Comparison of ENCODE assay signal across 8 cellular contexts in genomic region chr17:21375757-21376584, GRCh38. TPM values are rescaled to one million over a fixed set of nuclear protein-coding genes. Genes with fewer than 3 reads are reported as not detected.
DNase-seq lines count a peak whose midpoint lies in the region; ATAC-seq and TF ChIP-seq lines count a peak whose summit lies in the region.

Gene KCNJ12 (plus strand): TSS chr17:21376357. CDS start chr17:21415343, 38,986 bp downstream.

- no peak within 1 kb of the TSS for H4K91ac ChIP-seq in trophoblast cell (ENCODE audit: low read depth, low read length)

- H3K27me3 ChIP-seq in heart left ventricle (peaks cover 0 to 31% (median 0%) of the 10 kb centered on the region in 9 donors), trophoblast cell (ENCODE audit: insufficient read depth, low read length) (peaks cover 40% of the 10 kb centered on the region)

- no peak within 1 kb of the TSS for H3K23ac ChIP-seq in trophoblast cell (ENCODE audit: low read length)

- H4K8ac ChIP-seq in trophoblast cell (ENCODE audit: low read depth, low read length) = no peak within 1 kb of the TSS

- peak within 1 kb of the TSS; percentile 51 to 85 (median 59) for H3K4me3 ChIP-seq in heart left ventricle
- peak within 1 kb of the TSS; percentile 63 for H3K4me3 ChIP-seq in trophoblast cell (ENCODE audit: low read depth, low read length)

- H3K14ac ChIP-seq in trophoblast cell (ENCODE audit: low read length) = no peak within 1 kb of the TSS

- H3K27ac ChIP-seq in heart left ventricle (peak within 1 kb of the TSS in 10 of 12 donors; percentile 56 to 85 (median 68)), trophoblast cell (ENCODE audit: low read depth, low read length) (no peak within 1 kb of the TSS)

- H2AK5ac ChIP-seq in trophoblast cell (ENCODE audit: low read length) = no peak within 1 kb of the TSS

- H2AFZ ChIP-seq in trophoblast cell (ENCODE audit: insufficient read depth, low read length, poor library complexity) = peak within 1 kb of the TSS; percentile 13

- TF ChIP-seq POLR2A in heart left ventricle (IDR thresholded peaks at IDR 0.05) = peak in 1 of 2 donors; percentile 38

- H2BK12ac ChIP-seq in trophoblast cell (ENCODE audit: low read length) = no peak within 1 kb of the TSS

- H3K79me1 ChIP-seq in trophoblast cell (ENCODE audit: low read length) = no peaks in the 10 kb centered on the region

- peak within 1 kb of the TSS; percentile 71 for H3K4me2 ChIP-seq in trophoblast cell (ENCODE audit: low read length)

- no peak within 1 kb of the TSS for H2BK5ac ChIP-seq in trophoblast cell (ENCODE audit: low read depth, low read length, poor library complexity)

- intact Hi-C loops in heart left ventricle (cut with DNase I) = loop anchor here in 2 of 10 donors (5.0 to 10.0 kb wide), 3 partner anchors 54 to 71 kb away; no protein-coding TSS in a partner anchor

- H3K4ac ChIP-seq in trophoblast cell (ENCODE audit: low read depth, low read length) = no peak within 1 kb of the TSS

- ATAC-seq in heart left ventricle = peak in 3 of 4 donors; percentile 24 to 62 (median 52)
- no peak for ATAC-seq in HG03045 (IDR thresholded peaks at IDR 0.05; ENCODE audit: unreplicated experiment)
- no peak for ATAC-seq in GM21717 (IDR thresholded peaks at IDR 0.05; ENCODE audit: unreplicated experiment)

- DNase-seq in EL = peak; percentile 27
- peak; percentile 49 for DNase-seq in SW480 (ENCODE audit: low spot score)
- DNase-seq in heart left ventricle = peak in 1 of 5 donors; percentile 59
- no peak for DNase-seq in trophoblast cell
- DNase-seq in AML-193 (lab: John Stamatoyannopoulos, UW) = no peak
- DNase-seq in hepatic stellate cell (ENCODE audit: low spot score) = no peak

- H3K9ac ChIP-seq in trophoblast cell (ENCODE audit: low read length) = no peak within 1 kb of the TSS

- H3K9me3 ChIP-seq in heart left ventricle = no peaks in the 10 kb centered on the region
- peaks cover 5% of the 10 kb centered on the region for H3K9me3 ChIP-seq in trophoblast cell (ENCODE audit: insufficient read depth, low read depth, low read length)

- WGBS in heart left ventricle, 4 donors = 8 to 12% (median 11%) methylated on average over 52 to 69 of the region's 69 CpGs
- no CpG with 5 or more reads among the region's 69 CpGs for WGBS in trophoblast cell (ENCODE audit: extremely low coverage, insufficient coverage, insufficient read length)

- H3K4me1 ChIP-seq in heart left ventricle = peaks cover 0 to 74% (median 33%) of the 10 kb centered on the region in 12 donors
- peaks cover 8 to 11% of the 10 kb centered on the region in 2 experiments for H3K4me1 ChIP-seq in trophoblast cell (ENCODE audit: control insufficient read depth in 1 of 2, insufficient read depth in 2 of 2, low read length in 2 of 2)

- H4K12ac ChIP-seq in trophoblast cell (ENCODE audit: low read depth, low read length) = no peak within 1 kb of the TSS

- no peak for TF ChIP-seq CTCF in heart left ventricle (IDR thresholded peaks at IDR 0.05)

- no peak within 1 kb of the TSS for H3K18ac ChIP-seq in trophoblast cell (ENCODE audit: low read length)

- H3K36me3 ChIP-seq in heart left ventricle = no peaks in the 10 kb centered on the region
- H3K36me3 ChIP-seq in trophoblast cell (ENCODE audit: control insufficient read depth in 1 of 2, insufficient read depth in 2 of 2, low read length in 2 of 2) = no peaks in the 10 kb centered on the region

- H3K79me2 ChIP-seq in trophoblast cell (ENCODE audit: control insufficient read depth, insufficient read depth, low read length, poor library complexity) = no peaks in the 10 kb centered on the region

- no peak within 1 kb of the TSS for H2BK120ac ChIP-seq in trophoblast cell (ENCODE audit: insufficient read depth, low read length, poor library complexity)

RNA-seq across cellular contexts. Expression of gene KCNJ12, which starts in this region (rescaled TPM):
- total RNA-seq in heart left ventricle = 10 to 100 TPM in 3 of 9 donors, 1 to 10 TPM in 6; 7.5 to 24.2 (median 9.1) TPM
- 1 to 10 TPM; 6.6 to 7.3 TPM for polyA plus RNA-seq in heart left ventricle
- polyA plus RNA-seq in trophoblast cell (2013) = 0.17 and 0.22 TPM in 2 replicates

Comparison
In these comparisons a context has a peak if more than half of its experiments do, and no peak if none do; other contexts are left out.
1. DNase-seq: peak in EL (single experiment) and SW480 (single experiment); none in trophoblast cell (0 of 2), AML-193 (0 of 2) and hepatic stellate cell (single experiment).
2. ATAC-seq: peak in heart left ventricle (3 of 4); none in HG03045 (single experiment) and GM21717 (single experiment).